In genomic region chr17:57484081-57484666, GRCh38 we compare ENCODE assay signal across 15 cellular contexts.
DNase-seq lines count a peak whose midpoint lies in the region; ATAC-seq and TF ChIP-seq lines count a peak whose summit lies in the region.
"Had no signal": no experiment of that assay in that cellular context is flagged by ENCODE, and none has a peak within 500 bp of the region (broad histone marks: within the 10 kb centered on the region; RNA-seq: fewer than 3 reads in every experiment).

No MANE protein-coding gene starts in this region.

- DNase-seq in activated CD4-positive, alpha-beta T cell treated with anti-CD3 and anti-CD28 coated beads, Interleukin-2, amount 10 ng/mL, durations not matched to agents 24 days and 14 days: no peak
- no peak for DNase-seq in activated CD4-positive, alpha-beta T cell treated with anti-CD3 and anti-CD28 coated beads for 36 hours
- peak; percentile 50 for DNase-seq in fibroblast of peridontal ligament (ENCODE audit: extremely low read depth)
- no peak for DNase-seq in thyroid gland
- DNase-seq in HAP-1 (ENCODE audit: low spot score in 2 of 2): no peak
- no peak for DNase-seq in esophagus squamous epithelium (lab: John Stamatoyannopoulos, UW)
- no peak for DNase-seq in ovary
- DNase-seq: activated naive CD4-positive, alpha-beta T cell treated with anti-CD3 and anti-CD28 coated beads, Interleukin-2, amount 50 U/mL, for 16 hours; left cardiac atrium; stimulated activated CD4-positive, alpha-beta T cell treated with anti-CD3 and anti-CD28 coated beads, Interleukin-1b, Interleukin-23, amount 100 ng/mL, for 48 hours; WERI-Rb-1 had no signal

- WGBS in thyroid gland, 2 donors: 71 to 74% methylated on average over 6 of the region's 6 CpGs
- WGBS in esophagus squamous epithelium, 2 donors: 93 to 96% methylated on average over 6 of the region's 6 CpGs
- WGBS in ovary, 3 donors: 66 to 69% (median 67%) methylated on average over 6 of the region's 6 CpGs

- POLR2A ChIA-PET in activated CD4-positive, alpha-beta T cell treated with anti-CD3 and anti-CD28 coated beads for 36 hours (lab: Charles Lee): no interaction called here

- H3K27me3 Mint-ChIP-seq in activated CD4-positive, alpha-beta T cell treated with anti-CD3 and anti-CD28 coated beads, Interleukin-2, amount 10 ng/mL, durations not matched to agents 24 days and 14 days: no peaks in the 10 kb centered on the region
- no peaks in the 10 kb centered on the region for H3K27me3 Mint-ChIP-seq in activated CD4-positive, alpha-beta T cell treated with anti-CD3 and anti-CD28 coated beads for 36 hours

- intact Hi-C loops in activated CD4-positive, alpha-beta T cell treated with anti-CD3 and anti-CD28 coated beads, Interleukin-2, amount 10 ng/mL, durations not matched to agents 24 days and 14 days (cut with micrococcal nuclease): no loop called here
- intact Hi-C loops in activated CD4-positive, alpha-beta T cell treated with anti-CD3 and anti-CD28 coated beads for 36 hours (cut with DNase I, micrococcal nuclease): no loop called here
- intact Hi-C loops in thyroid gland (cut with DNase I) (no loop called here), esophagus squamous epithelium (cut with DNase I) (no loop called here), ovary (cut with DNase I) (no loop called here)

- CTCF ChIA-PET in activated CD4-positive, alpha-beta T cell treated with anti-CD3 and anti-CD28 coated beads for 36 hours (lab: Charles Lee): interaction anchor here (0.7 kb wide), 1 partner anchor 241 kb away, joined by 3 read pairs; no protein-coding TSS in a partner anchor

- H3K9me3 ChIP-seq in thyroid gland: no peaks in the 10 kb centered on the region
- H3K9me3 ChIP-seq in HAP-1: no peaks in the 10 kb centered on the region
- no peaks in the 10 kb centered on the region for H3K9me3 ChIP-seq in esophagus squamous epithelium
- no peaks in the 10 kb centered on the region for H3K9me3 ChIP-seq in ovary
- H3K9me3 ChIP-seq: tibial nerve had no signal

- H3K36me3 ChIP-seq in thyroid gland (no peaks in the 10 kb centered on the region), HAP-1 (replicated peaks) (no peaks in the 10 kb centered on the region), esophagus squamous epithelium (no peaks in the 10 kb centered on the region), ovary (no peaks in the 10 kb centered on the region)
- H3K36me3 ChIP-seq: tibial nerve had no signal

- peak overlapping the region; percentile 60 for H3K27ac Mint-ChIP-seq in activated CD4-positive, alpha-beta T cell treated with anti-CD3 and anti-CD28 coated beads, Interleukin-2, amount 10 ng/mL, durations not matched to agents 24 days and 14 days
- H3K27ac Mint-ChIP-seq in activated CD4-positive, alpha-beta T cell treated with anti-CD3 and anti-CD28 coated beads for 36 hours: no peak overlapping the region

- peaks cover 56 to 88% of the 10 kb centered on the region in 2 donors for H3K4me1 ChIP-seq in thyroid gland
- peaks cover 15% of the 10 kb centered on the region for H3K4me1 ChIP-seq in HAP-1
- H3K4me1 ChIP-seq in esophagus squamous epithelium: peaks cover 8 to 56% (median 15%) of the 10 kb centered on the region in 3 donors
- peaks cover 35% of the 10 kb centered on the region for H3K4me1 ChIP-seq in ovary (ENCODE audit: insufficient read depth)

- no peak for TF ChIP-seq POLR2A in thyroid gland (IDR thresholded peaks at IDR 0.05)
- no peak for TF ChIP-seq POLR2A in esophagus squamous epithelium (IDR thresholded peaks at IDR 0.05)
- no peak for TF ChIP-seq POLR2A in ovary (IDR thresholded peaks at IDR 0.05)

- H3K27ac ChIP-seq in thyroid gland (peak overlapping the region; percentile 54 to 86 (median 83)), esophagus squamous epithelium (no peak overlapping the region), ovary (no peak overlapping the region)
- H3K27ac ChIP-seq: 22Rv1, hepatocyte, tibial nerve, WERI-Rb-1 had no signal

- no peaks in the 10 kb centered on the region for H3K9me3 Mint-ChIP-seq in activated CD4-positive, alpha-beta T cell treated with anti-CD3 and anti-CD28 coated beads, Interleukin-2, amount 10 ng/mL, durations not matched to agents 24 days and 14 days
- no peaks in the 10 kb centered on the region for H3K9me3 Mint-ChIP-seq in activated CD4-positive, alpha-beta T cell treated with anti-CD3 and anti-CD28 coated beads for 36 hours (ENCODE audit: low read depth)

- peaks cover 9% of the 10 kb centered on the region for H3K36me3 Mint-ChIP-seq in activated CD4-positive, alpha-beta T cell treated with anti-CD3 and anti-CD28 coated beads, Interleukin-2, amount 10 ng/mL, durations not matched to agents 24 days and 14 days (ENCODE audit: low read depth)
- peaks cover 4% of the 10 kb centered on the region for H3K36me3 Mint-ChIP-seq in activated CD4-positive, alpha-beta T cell treated with anti-CD3 and anti-CD28 coated beads for 36 hours (ENCODE audit: low read depth)

- no peak for TF ChIP-seq EP300 in ovary (IDR thresholded peaks at IDR 0.05)

- H3K4me1 Mint-ChIP-seq in activated CD4-positive, alpha-beta T cell treated with anti-CD3 and anti-CD28 coated beads, Interleukin-2, amount 10 ng/mL, durations not matched to agents 24 days and 14 days: peaks cover 45% of the 10 kb centered on the region
- H3K4me1 Mint-ChIP-seq in activated CD4-positive, alpha-beta T cell treated with anti-CD3 and anti-CD28 coated beads for 36 hours: peaks cover 66% of the 10 kb centered on the region

- in situ Hi-C loops in HAP-1 (cut with MboI; ENCODE audit: low sequenced_read_pairs): no loop called here

- H3K4me3 ChIP-seq in thyroid gland (replicated peaks in 1 of 3): no peak overlapping the region
- H3K4me3 ChIP-seq in HAP-1: no peak overlapping the region
- no peak overlapping the region for H3K4me3 ChIP-seq in esophagus squamous epithelium
- H3K4me3 ChIP-seq in ovary: no peak overlapping the region
- H3K4me3 ChIP-seq: hepatocyte, tibial nerve had no signal

- no peak for TF ChIP-seq CTCF in thyroid gland (IDR thresholded peaks at IDR 0.05)
- no peak for TF ChIP-seq CTCF in esophagus squamous epithelium (IDR thresholded peaks at IDR 0.05)
- TF ChIP-seq CTCF in ovary (IDR thresholded peaks at IDR 0.05): no peak

- H3K27me3 ChIP-seq in thyroid gland (no peaks in the 10 kb centered on the region), HAP-1 (ENCODE audit: low read depth) (no peaks in the 10 kb centered on the region), esophagus squamous epithelium (no peaks in the 10 kb centered on the region), ovary (no peaks in the 10 kb centered on the region)
- H3K27me3 ChIP-seq: hepatocyte, tibial nerve had no signal

- no peak for ATAC-seq in activated CD4-positive, alpha-beta T cell treated with anti-CD3 and anti-CD28 coated beads for 36 hours
- peak; percentile 53 for ATAC-seq in SK-N-SH treated with all-trans-retinoic acid at 6 μM for 48 hours
- ATAC-seq: left cardiac atrium had no signal

- H3K4me3 Mint-ChIP-seq in activated CD4-positive, alpha-beta T cell treated with anti-CD3 and anti-CD28 coated beads, Interleukin-2, amount 10 ng/mL, durations not matched to agents 24 days and 14 days: no peak overlapping the region
- H3K4me3 Mint-ChIP-seq in activated CD4-positive, alpha-beta T cell treated with anti-CD3 and anti-CD28 coated beads for 36 hours: no peak overlapping the region

TF ChIP-seq in SK-N-SH treated with all-trans-retinoic acid at 6 μM for 48 hours, 23 proteins besides CTCF, POLR2A, EP300 and RAD21 (continues in another document):
- TF ChIP-seq ZNF70 (CRISPR knock-in tag; IDR thresholded peaks at IDR 0.05) (no peak), ZC3H10 (CRISPR knock-in tag; IDR thresholded peaks at IDR 0.05) (no peak), ZNF8 (CRISPR knock-in tag; IDR thresholded peaks at IDR 0.05) (no peak), OSR1 (CRISPR knock-in tag; IDR thresholded peaks at IDR 0.05) (no peak), ZFP30 (CRISPR knock-in tag; IDR thresholded peaks at IDR 0.05) (no peak), TCF4 (CRISPR knock-in tag; IDR thresholded peaks at IDR 0.05; ENCODE audit: borderline replicate concordance) (no peak), ARNTL (CRISPR knock-in tag; IDR thresholded peaks at IDR 0.05; ENCODE audit: borderline replicate concordance, low read depth) (no peak), GLIS3 (CRISPR knock-in tag; IDR thresholded peaks at IDR 0.05) (no peak), ZNF565 (CRISPR knock-in tag; conservative IDR thresholded peaks at IDR 0.05; ENCODE audit: low read depth) (no peak), PPARA (CRISPR knock-in tag; IDR thresholded peaks at IDR 0.05; ENCODE audit: borderline replicate concordance) (no peak), POU6F1 (CRISPR knock-in tag; IDR thresholded peaks at IDR 0.05; ENCODE audit: borderline replicate concordance, low read depth) (no peak), CREB5 (CRISPR knock-in tag; IDR thresholded peaks at IDR 0.05; ENCODE audit: low read depth) (no peak)

Comparison
In these comparisons a context has a peak if more than half of its experiments do, and no peak if none do; other contexts are left out.
1. H3K27ac ChIP-seq: peak in thyroid gland (3 of 3); none in esophagus squamous epithelium (0 of 4) and ovary (0 of 2).